ENCODE assay signal across 1 cellular context in the genomic region with DNA sequence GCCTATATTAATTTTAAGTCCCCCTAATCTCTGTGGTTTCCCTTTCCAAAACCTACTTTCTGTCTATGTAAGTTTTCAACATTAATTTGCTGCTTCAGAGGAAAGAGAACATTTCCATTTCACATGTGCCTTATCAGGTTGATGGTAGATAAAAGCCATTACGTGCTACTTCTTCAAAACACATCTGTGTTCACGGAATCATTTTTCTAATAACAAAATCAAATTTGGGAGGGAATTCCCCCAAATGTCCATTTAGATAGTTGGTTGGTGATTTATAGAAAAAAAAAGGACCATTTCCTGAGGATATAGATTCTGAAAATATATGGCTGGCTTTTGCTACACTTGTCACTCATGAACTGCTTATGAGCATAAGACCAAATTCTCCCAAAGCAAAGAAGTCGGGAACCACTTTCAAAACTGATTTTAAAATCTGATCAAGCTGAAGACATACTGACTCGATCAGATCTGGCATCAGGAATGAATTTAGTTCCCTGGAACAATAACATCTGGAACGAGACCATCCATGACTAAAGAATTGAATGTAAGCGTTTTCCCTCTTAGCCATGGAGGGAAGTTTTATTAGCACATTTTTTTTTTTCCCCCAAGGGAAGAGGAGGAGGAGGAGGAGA.
TF ChIP-seq lines count a peak whose summit lies in the region.

No MANE protein-coding gene starts in this region.

TF ChIP-seq in SK-N-SH treated with all-trans-retinoic acid at 6 μM for 48 hours, 23 proteins besides CTCF, POLR2A, EP300 and RAD21:
- TF ChIP-seq, protein P1, sequence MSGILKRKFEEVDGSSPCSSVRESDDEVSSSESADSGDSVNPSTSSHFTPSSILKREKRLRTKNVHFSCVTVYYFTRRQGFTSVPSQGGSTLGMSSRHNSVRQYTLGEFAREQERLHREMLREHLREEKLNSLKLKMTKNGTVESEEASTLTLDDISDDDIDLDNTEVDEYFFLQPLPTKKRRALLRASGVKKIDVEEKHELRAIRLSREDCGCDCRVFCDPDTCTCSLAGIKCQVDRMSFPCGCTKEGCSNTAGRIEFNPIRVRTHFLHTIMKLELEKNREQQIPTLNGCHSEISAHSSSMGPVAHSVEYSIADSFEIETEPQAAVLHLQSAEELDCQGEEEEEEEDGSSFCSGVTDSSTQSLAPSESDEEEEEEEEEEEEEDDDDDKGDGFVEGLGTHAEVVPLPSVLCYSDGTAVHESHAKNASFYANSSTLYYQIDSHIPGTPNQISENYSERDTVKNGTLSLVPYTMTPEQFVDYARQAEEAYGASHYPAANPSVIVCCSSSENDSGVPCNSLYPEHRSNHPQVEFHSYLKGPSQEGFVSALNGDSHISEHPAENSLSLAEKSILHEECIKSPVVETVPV (CRISPR knock-in tag; IDR thresholded peaks at IDR 0.05) = no peak
- TF ChIP-seq TCF4 (CRISPR knock-in tag; IDR thresholded peaks at IDR 0.05; ENCODE audit: borderline replicate concordance) = peak; percentile 69
